Comparison of ENCODE assay signal across 8 cellular contexts in genomic region chr13:47803131-47803530, GRCh38.
"Had no signal": no experiment of that assay in that cellular context is flagged by ENCODE, and none has a peak within 500 bp of the region (broad histone marks: within the 10 kb centered on the region; RNA-seq: fewer than 3 reads in every experiment).

No MANE protein-coding gene starts in this region.

- ATAC-seq: HCT116, HepG2 had no signal

- H3K9me3 ChIP-seq: HAP-1 had no signal

- H3K9ac ChIP-seq: GM23248 had no signal

- H3K27ac ChIP-seq: GM23248, HL-60 had no signal

- H3K36me3 ChIP-seq: HAP-1 had no signal

- DNase-seq: GM23248, GOT3, H7, HFFc6 had no signal

- H3K4me3 ChIP-seq: GM23248, HAP-1 had no signal

- H2AFZ ChIP-seq: GM23248 had no signal

- H3K4me1 ChIP-seq: HAP-1 had no signal
